In genomic region chrX:112874614-112875013, GRCh38 we compare ENCODE assay signal across 34 cellular contexts. TPM values are rescaled to one million over a fixed set of nuclear protein-coding genes. Genes with fewer than 3 reads are reported as not detected.
DNase-seq lines count a peak whose midpoint lies in the region; ATAC-seq, FAIRE-seq and TF ChIP-seq lines count a peak whose summit lies in the region.
"Had no signal": no experiment of that assay in that cellular context is flagged by ENCODE, and none has a peak within 500 bp of the region (broad histone marks: within the 10 kb centered on the region; RNA-seq: fewer than 3 reads in every experiment).

No MANE protein-coding gene starts in this region.

- no peak overlapping the region for H3K23ac ChIP-seq in H1 (ENCODE audit: insufficient read length)
- H3K23ac ChIP-seq in H9 (ENCODE audit: insufficient read length, low read depth, low read length) = no peak overlapping the region

- TF ChIP-seq POLR2A in H1 (IDR thresholded peaks at IDR 0.05; ENCODE audit: control extremely low read depth in 1 of 2, low read depth in 2 of 2, low read length in 2 of 2) = no peak

- H3K27me3 ChIP-seq in H1 (replicated peaks in 1 of 4; ENCODE audit: control insufficient read depth in 3 of 4, extremely low read depth in 1 of 4, insufficient read depth in 3 of 4, low read length in 3 of 4) = no peaks in the 10 kb centered on the region
- H3K27me3 ChIP-seq in H9 (ENCODE audit: insufficient read depth, low read length) = no peaks in the 10 kb centered on the region
- H3K27me3 ChIP-seq: BE2C, brain microvascular endothelial cell, neural progenitor cell, right lobe of liver, vagina had no signal

- H2BK15ac ChIP-seq in H1 (ENCODE audit: low read length) (no peak overlapping the region), H9 (ENCODE audit: low read depth, low read length) (no peak overlapping the region)

- H2BK12ac ChIP-seq in H1 (ENCODE audit: low read depth, low read length) = no peak overlapping the region
- H2BK12ac ChIP-seq in H9 (ENCODE audit: insufficient read length, low read depth, low read length) = no peak overlapping the region

- H2AFZ ChIP-seq in H1 (ENCODE audit: low read length) (no peak overlapping the region), H9 (ENCODE audit: low read length) (no peak overlapping the region)
- H2AFZ ChIP-seq: neural progenitor cell had no signal

- H4K8ac ChIP-seq in H1 (ENCODE audit: extremely low read depth, insufficient read depth, low read length) (no peak overlapping the region), H9 (replicated peaks; ENCODE audit: insufficient read length, low read depth, low read length) (no peak overlapping the region)

- H3K56ac ChIP-seq in H1 (replicated peaks; ENCODE audit: insufficient read length, low read depth, low read length) (no peak overlapping the region), H9 (ENCODE audit: insufficient read length, low read depth, low read length) (no peak overlapping the region)

- no peak for TF ChIP-seq CTCF in H1 (IDR thresholded peaks at IDR 0.05; ENCODE audit: control extremely low read depth in 1 of 3, insufficient read depth in 1 of 3, low read depth in 1 of 3, low read length in 3 of 3)
- TF ChIP-seq CTCF in H9 (conservative IDR thresholded peaks at IDR 0.05) = no peak

- H2BK5ac ChIP-seq in H1 (ENCODE audit: low read depth, low read length) (no peak overlapping the region), H9 (ENCODE audit: insufficient read length, low read length) (no peak overlapping the region)

- DNase-seq in H1 (ENCODE audit: low read depth in 1 of 2, low spot score in 2 of 2) = no peak
- no peak for DNase-seq in NCI-H187 treated with DMSO at 0.1 percent for 48 hours (lab: John Stamatoyannopoulos, UW)
- DNase-seq in H9 = no peak
- no peak for DNase-seq in activated CD4-positive, alpha-beta memory T cell treated with anti-CD3 and anti-CD28 coated beads, Interleukin-2, amount 10 ng/mL, durations not matched to agents 7 days and 5 days
- DNase-seq: activated CD4-positive, alpha-beta T cell treated with anti-CD3 and anti-CD28 coated beads, Interleukin-2, amount 10 ng/mL, durations not matched to agents 7 days and 5 days; activated CD8-positive, alpha-beta memory T cell treated with anti-CD3 and anti-CD28 coated beads, Interleukin-2, amount 10 ng/mL, durations not matched to agents 7 days and 5 days; activated naive CD4-positive, alpha-beta T cell treated with Interleukin-2 at 50 U/mL for 16 hours; activated T-cell treated with anti-CD3 and anti-CD28 coated beads, Interleukin-2, amount 50 U/mL, for 72 hours; adrenal gland; BE2C; brain microvascular endothelial cell; DMS79 treated with DMSO at 0.1 percent for 48 hours; effector CD4-positive, alpha-beta T cell; erythroblast; head of caudate nucleus; HFFc6; kidney glomerular epithelial cell; MV-4-11; posterior cingulate gyrus; right lobe of liver; stimulated activated CD4-positive, alpha-beta T cell treated with anti-CD3 and anti-CD28 coated beads, Interleukin-4, amount 100 ng/mL, for 4 hours; stimulated activated naive CD4-positive, alpha-beta T cell had no signal

- TF ChIP-seq EP300 in H1 (IDR thresholded peaks at IDR 0.05; ENCODE audit: borderline replicate concordance in 1 of 2, low read depth in 2 of 2, low read length in 2 of 2) = no peak

- no peaks in the 10 kb centered on the region for H4K20me1 ChIP-seq in H1 (replicated peaks in 1 of 2; ENCODE audit: control insufficient read depth in 1 of 2, insufficient read depth in 2 of 2, low read length in 2 of 2)
- H4K20me1 ChIP-seq in H9 (ENCODE audit: control insufficient read depth, insufficient read depth, insufficient read length) = no peaks in the 10 kb centered on the region

- no peak overlapping the region for H3K4me3 ChIP-seq in H1 (ENCODE audit: extremely low read depth in 1 of 4, insufficient read depth in 2 of 4, low read depth in 3 of 4, low read length in 4 of 4)
- H3K4me3 ChIP-seq: adrenal gland, GM12878, lung, neural progenitor cell, right lobe of liver, vagina had no signal

- ATAC-seq in GM18870 (IDR thresholded peaks at IDR 0.05; ENCODE audit: unreplicated experiment) (peak; percentile 52), GM21786 (IDR thresholded peaks at IDR 0.05; ENCODE audit: unreplicated experiment) (peak; percentile 62), HG03175 (IDR thresholded peaks at IDR 0.05; ENCODE audit: unreplicated experiment) (peak; percentile 52), GM21576 (IDR thresholded peaks at IDR 0.05; ENCODE audit: unreplicated experiment) (no peak)
- ATAC-seq: activated CD8-positive, alpha-beta memory T cell treated with anti-CD3 and anti-CD28 coated beads, Interleukin-2, amount 10 ng/mL, durations not matched to agents 7 days and 5 days; activated T-cell treated with anti-CD3 and anti-CD28 coated beads, Interleukin-2, amount 50 U/mL, for 72 hours; right lobe of liver; SK-N-SH treated with all-trans-retinoic acid at 6 μM for 48 hours had no signal

- no peak overlapping the region for H3T11ph ChIP-seq in H9 (ENCODE audit: low read length)

- POLR2A ChIA-PET in H1 (lab: Charles Lee; ENCODE audit: partially characterized antibody) = interaction anchor here (0.6 kb wide), 1 partner anchor 157 kb away, joined by 3 read pairs; no protein-coding TSS in a partner anchor
- POLR2A ChIA-PET in activated CD4-positive, alpha-beta memory T cell treated with anti-CD3 and anti-CD28 coated beads, Interleukin-2, amount 10 ng/mL, durations not matched to agents 7 days and 5 days (lab: Charles Lee) = no interaction called here

- H3K4me2 ChIP-seq in H1 (ENCODE audit: insufficient read depth in 1 of 2, low read depth in 2 of 2, low read length in 2 of 2) = no peak overlapping the region
- H3K4me2 ChIP-seq in H9 (ENCODE audit: insufficient read depth, insufficient read length, low read length) = no peak overlapping the region
- H3K4me2 ChIP-seq: KMS-11, neural progenitor cell had no signal

- H4K5ac ChIP-seq in H1 (ENCODE audit: insufficient read length, low read depth, low read length) (no peak overlapping the region), H9 (ENCODE audit: insufficient read length, low read depth, low read length) (no peak overlapping the region)

- peaks cover 19 to 35% of the 10 kb centered on the region in 2 experiments for H3K4me1 Mint-ChIP-seq in H9
- no peaks in the 10 kb centered on the region for H3K4me1 Mint-ChIP-seq in activated CD4-positive, alpha-beta memory T cell treated with anti-CD3 and anti-CD28 coated beads, Interleukin-2, amount 10 ng/mL, durations not matched to agents 7 days and 5 days
- H3K4me1 Mint-ChIP-seq: activated CD4-positive, alpha-beta T cell treated with anti-CD3 and anti-CD28 coated beads, Interleukin-2, amount 10 ng/mL, durations not matched to agents 7 days and 5 days; activated CD8-positive, alpha-beta memory T cell treated with anti-CD3 and anti-CD28 coated beads, Interleukin-2, amount 10 ng/mL, durations not matched to agents 7 days and 5 days had no signal

- H3K4me1 ChIP-seq in H1 (replicated peaks in 1 of 4; ENCODE audit: control insufficient read depth in 3 of 4, insufficient read depth in 4 of 4, low read length in 3 of 4) (peaks cover 0 to 2% (median 0%) of the 10 kb centered on the region in 4 experiments; a peak in 1 of 7 replicates), H9 (ENCODE audit: insufficient read depth, low read length) (peaks cover 2% of the 10 kb centered on the region; the same call in 1 of the 2 replicates)
- H3K4me1 ChIP-seq: adrenal gland, BE2C, right lobe of liver, vagina had no signal

- H3K23me2 ChIP-seq in H1 (ENCODE audit: low read depth, low read length) = no peaks in the 10 kb centered on the region; the same call in 1 of the 2 replicates
- no peaks in the 10 kb centered on the region for H3K23me2 ChIP-seq in H9 (ENCODE audit: insufficient read length, low read depth, low read length, poor library complexity, severe bottlenecking)

- no peaks in the 10 kb centered on the region; a peak in 2 of 5 replicates for H3K9me3 Mint-ChIP-seq in H9
- H3K9me3 Mint-ChIP-seq in activated CD4-positive, alpha-beta memory T cell treated with anti-CD3 and anti-CD28 coated beads, Interleukin-2, amount 10 ng/mL, durations not matched to agents 7 days and 5 days = no peaks in the 10 kb centered on the region
- H3K9me3 Mint-ChIP-seq: activated CD4-positive, alpha-beta T cell treated with anti-CD3 and anti-CD28 coated beads, Interleukin-2, amount 10 ng/mL, durations not matched to agents 7 days and 5 days; activated T-cell treated with anti-CD3 and anti-CD28 coated beads, Interleukin-2, amount 50 U/mL, for 72 hours; T-helper 2 cell treated with Interferon-gamma antibody and Interleukin-4, amounts not matched to agents 5 μg/mL and 100 μg/mL, for 36 hours had no signal

- H2BK120ac ChIP-seq in H1 (replicated peaks; ENCODE audit: low read depth, low read length) = no peak overlapping the region
- no peak overlapping the region for H2BK120ac ChIP-seq in H9 (ENCODE audit: low read depth, low read length, poor library complexity, severe bottlenecking)

- no peak overlapping the region for H2BK20ac ChIP-seq in H1 (ENCODE audit: low read length)
- H2BK20ac ChIP-seq in H9 (ENCODE audit: low read depth, low read length, poor library complexity, severe bottlenecking) = no peak overlapping the region

- H4K91ac ChIP-seq in H1 (replicated peaks; ENCODE audit: insufficient read length, low read length) = no peak overlapping the region
- H4K91ac ChIP-seq in H9 (ENCODE audit: insufficient read length, low read depth, low read length) = no peak overlapping the region

- H3K36me3 Mint-ChIP-seq in H9 (ENCODE audit: insufficient read depth in 1 of 3, low read depth in 3 of 3) = no peaks in the 10 kb centered on the region
- H3K36me3 Mint-ChIP-seq in activated CD4-positive, alpha-beta memory T cell treated with anti-CD3 and anti-CD28 coated beads, Interleukin-2, amount 10 ng/mL, durations not matched to agents 7 days and 5 days (ENCODE audit: low read depth) = no peaks in the 10 kb centered on the region
- H3K36me3 Mint-ChIP-seq: activated CD8-positive, alpha-beta memory T cell treated with anti-CD3 and anti-CD28 coated beads, Interleukin-2, amount 10 ng/mL, durations not matched to agents 7 days and 5 days had no signal

- WGBS in H1 (ENCODE audit: extremely low coverage in 1 of 2, insufficient coverage in 1 of 2, insufficient read length in 1 of 2, insufficient replicate concordance in 2 of 2, low coverage in 1 of 2, low lambda C conversion rate in 2 of 2, missing lambda C conversion rate in 1 of 2), 2 experiments = 56% methylated on average over 1 of the region's 1 CpG; no CpG with 5 or more reads in 1 of the 2 experiments
- no CpG with 5 or more reads among the region's 1 CpG for WGBS in H9 (ENCODE audit: extremely low coverage, insufficient read length, low lambda C conversion rate)

- peak; percentile 28 for FAIRE-seq in H1 (lab: Jason Lieb, UNC)
- FAIRE-seq: GM12878 had no signal

- no peaks in the 10 kb centered on the region for H3K9me3 ChIP-seq in H1 (ENCODE audit: insufficient read depth in 2 of 2, low read depth in 1 of 2, low read length in 1 of 2)
- H3K9me3 ChIP-seq in H9 (ENCODE audit: control insufficient read depth, low read depth, low read length) = no peaks in the 10 kb centered on the region
- H3K9me3 ChIP-seq: adrenal gland, BE2C, right lobe of liver, vagina had no signal

- H3K27ac ChIP-seq in H1 (ENCODE audit: low read depth, low read length) (no peak overlapping the region), H9 (ENCODE audit: insufficient read length, low read depth, low read length) (no peak overlapping the region)
- H3K27ac ChIP-seq: adrenal gland, brain microvascular endothelial cell, KMS-11, neural progenitor cell, right lobe of liver, vagina, VCaP had no signal

- no peaks in the 10 kb centered on the region for H3K79me2 ChIP-seq in H1 (ENCODE audit: control insufficient read depth in 1 of 2, insufficient read depth in 2 of 2, low read length in 2 of 2)
- no peaks in the 10 kb centered on the region for H3K79me2 ChIP-seq in H9 (ENCODE audit: insufficient read depth, low read length)

- H3K27me3 Mint-ChIP-seq in H9 (ENCODE audit: low read depth) = no peaks in the 10 kb centered on the region
- H3K27me3 Mint-ChIP-seq in activated CD4-positive, alpha-beta memory T cell treated with anti-CD3 and anti-CD28 coated beads, Interleukin-2, amount 10 ng/mL, durations not matched to agents 7 days and 5 days = peaks cover 2% of the 10 kb centered on the region

- H3K79me1 ChIP-seq in H1 (ENCODE audit: low read depth, low read length) = no peaks in the 10 kb centered on the region
- H3K79me1 ChIP-seq in H9 (ENCODE audit: insufficient read depth, low read depth, low read length, poor library complexity, severe bottlenecking) = no peaks in the 10 kb centered on the region

- H3K9ac ChIP-seq in H1 (replicated peaks in 1 of 4; ENCODE audit: extremely low read depth in 1 of 4, low read depth in 3 of 4, low read length in 3 of 4) (no peak overlapping the region), H9 (ENCODE audit: extremely low read depth, insufficient read length, low read length) (no peak overlapping the region)
- H3K9ac ChIP-seq: KMS-11, neural progenitor cell had no signal

- no peak overlapping the region for H3K18ac ChIP-seq in H1 (ENCODE audit: extremely low read depth, low read length)
- no peak overlapping the region for H3K18ac ChIP-seq in H9 (ENCODE audit: insufficient read length, low read depth, low read length)

- H3K14ac ChIP-seq in H1 (ENCODE audit: insufficient read length) (no peak overlapping the region), H9 (ENCODE audit: insufficient read depth, low read length) (no peak overlapping the region)

- H3K36me3 ChIP-seq in H1 (ENCODE audit: control insufficient read depth in 2 of 4, insufficient read depth in 4 of 4, low read length in 3 of 4) = no peaks in the 10 kb centered on the region
- H3K36me3 ChIP-seq: adrenal gland, BE2C, brain microvascular endothelial cell, neural progenitor cell, right lobe of liver, vagina had no signal

- CTCF ChIA-PET in H1 (lab: Charles Lee; ENCODE audit: partially characterized antibody) = no interaction called here
- CTCF ChIA-PET in activated CD4-positive, alpha-beta memory T cell treated with anti-CD3 and anti-CD28 coated beads, Interleukin-2, amount 10 ng/mL, durations not matched to agents 7 days and 5 days (lab: Charles Lee) = no interaction called here

- H3K27ac Mint-ChIP-seq in H9 = no peak overlapping the region
- no peak overlapping the region for H3K27ac Mint-ChIP-seq in activated CD4-positive, alpha-beta memory T cell treated with anti-CD3 and anti-CD28 coated beads, Interleukin-2, amount 10 ng/mL, durations not matched to agents 7 days and 5 days
- H3K27ac Mint-ChIP-seq: activated CD4-positive, alpha-beta T cell treated with anti-CD3 and anti-CD28 coated beads, Interleukin-2, amount 10 ng/mL, durations not matched to agents 7 days and 5 days; activated CD8-positive, alpha-beta memory T cell treated with anti-CD3 and anti-CD28 coated beads, Interleukin-2, amount 10 ng/mL, durations not matched to agents 7 days and 5 days; activated T-cell treated with anti-CD3 and anti-CD28 coated beads, Interleukin-2, amount 50 U/mL, for 72 hours; HFFc6; neural progenitor cell; T-helper 2 cell treated with Interferon-gamma antibody and Interleukin-4, amounts not matched to agents 5 μg/mL and 100 μg/mL, for 36 hours had no signal

- H2AK5ac ChIP-seq in H1 (ENCODE audit: low read depth, low read length) (no peak overlapping the region), H9 (ENCODE audit: insufficient read length, low read length) (no peak overlapping the region)

- no peak for TF ChIP-seq RAD21 in H1 (IDR thresholded peaks at IDR 0.05 in 1 of 2, conservative IDR thresholded peaks at IDR 0.05 in 1 of 2; ENCODE audit: low read depth in 2 of 2, low read length in 2 of 2)

- H3K4ac ChIP-seq in H1 (replicated peaks; ENCODE audit: insufficient read length, low read depth, low read length) = no peak overlapping the region
- H3K4ac ChIP-seq in H9 (ENCODE audit: low read depth, low read length) = no peak overlapping the region

- no peak overlapping the region for H3K4me3 Mint-ChIP-seq in H9
- H3K4me3 Mint-ChIP-seq in activated CD4-positive, alpha-beta memory T cell treated with anti-CD3 and anti-CD28 coated beads, Interleukin-2, amount 10 ng/mL, durations not matched to agents 7 days and 5 days = no peak overlapping the region
- H3K4me3 Mint-ChIP-seq: activated CD4-positive, alpha-beta T cell treated with anti-CD3 and anti-CD28 coated beads, Interleukin-2, amount 10 ng/mL, durations not matched to agents 7 days and 5 days; activated CD8-positive, alpha-beta memory T cell treated with anti-CD3 and anti-CD28 coated beads, Interleukin-2, amount 10 ng/mL, durations not matched to agents 7 days and 5 days; activated T-cell treated with anti-CD3 and anti-CD28 coated beads, Interleukin-2, amount 50 U/mL, for 72 hours; HFFc6; neural progenitor cell; T-helper 2 cell treated with Interferon-gamma antibody and Interleukin-4, amounts not matched to agents 5 μg/mL and 100 μg/mL, for 36 hours had no signal

RNA-seq across cellular contexts. Expression of gene AMOT, which starts 34.0 kb away (rescaled TPM):
- 7.1 and 7.9 TPM in 2 replicates for total RNA-seq in H1 (2021; fragmentation: NEBNext Ultra II Directional; extraction: Animal tissue kit (Norgen Biotek cat#: 25700))
- polyA plus RNA-seq in H1 (2011; rRNA removed) = 2.3 and 3.3 TPM in 2 replicates
- polyA plus RNA-seq in H1 (2011; cell fraction: cytosol; rRNA removed) = 1.9 TPM
- 7.4 TPM for polyA plus RNA-seq in H1 (2011; cell fraction: nucleus; rRNA removed)
- 3.1 to 5.7 TPM (median 4.1 TPM) in 4 replicates for polyA plus RNA-seq in H1 (2012, experiment 1 of 2)
- polyA plus RNA-seq in H1 (2012, experiment 2 of 2) = 0.22 TPM
- polyA plus RNA-seq in H1 (2013, experiment 1 of 2) = 3.2 TPM
- polyA plus RNA-seq in H1 (2013, experiment 2 of 2) = 2.6 TPM
- polyA minus RNA-seq in H1 (2011; rRNA and poly(A)+ RNA removed) = 8.9 and 10.2 TPM in 2 replicates
- 5.0 TPM for polyA minus RNA-seq in H1 (2011; cell fraction: cytosol; rRNA and poly(A)+ RNA removed)
- polyA minus RNA-seq in H1 (2011; cell fraction: nucleus; rRNA and poly(A)+ RNA removed) = 3.8 TPM
- total RNA-seq in H9 (2021) = 17.6 and 19.9 TPM in 2 replicates
- under 1 TPM; 0.28 to 0.35 TPM for total RNA-seq in activated CD4-positive, alpha-beta memory T cell treated with anti-CD3 and anti-CD28 coated beads, Interleukin-2, amount 10 ng/mL, durations not matched to agents 7 days and 5 days
